Comparison of ENCODE assay signal across 1 cellular context in the genomic region with DNA sequence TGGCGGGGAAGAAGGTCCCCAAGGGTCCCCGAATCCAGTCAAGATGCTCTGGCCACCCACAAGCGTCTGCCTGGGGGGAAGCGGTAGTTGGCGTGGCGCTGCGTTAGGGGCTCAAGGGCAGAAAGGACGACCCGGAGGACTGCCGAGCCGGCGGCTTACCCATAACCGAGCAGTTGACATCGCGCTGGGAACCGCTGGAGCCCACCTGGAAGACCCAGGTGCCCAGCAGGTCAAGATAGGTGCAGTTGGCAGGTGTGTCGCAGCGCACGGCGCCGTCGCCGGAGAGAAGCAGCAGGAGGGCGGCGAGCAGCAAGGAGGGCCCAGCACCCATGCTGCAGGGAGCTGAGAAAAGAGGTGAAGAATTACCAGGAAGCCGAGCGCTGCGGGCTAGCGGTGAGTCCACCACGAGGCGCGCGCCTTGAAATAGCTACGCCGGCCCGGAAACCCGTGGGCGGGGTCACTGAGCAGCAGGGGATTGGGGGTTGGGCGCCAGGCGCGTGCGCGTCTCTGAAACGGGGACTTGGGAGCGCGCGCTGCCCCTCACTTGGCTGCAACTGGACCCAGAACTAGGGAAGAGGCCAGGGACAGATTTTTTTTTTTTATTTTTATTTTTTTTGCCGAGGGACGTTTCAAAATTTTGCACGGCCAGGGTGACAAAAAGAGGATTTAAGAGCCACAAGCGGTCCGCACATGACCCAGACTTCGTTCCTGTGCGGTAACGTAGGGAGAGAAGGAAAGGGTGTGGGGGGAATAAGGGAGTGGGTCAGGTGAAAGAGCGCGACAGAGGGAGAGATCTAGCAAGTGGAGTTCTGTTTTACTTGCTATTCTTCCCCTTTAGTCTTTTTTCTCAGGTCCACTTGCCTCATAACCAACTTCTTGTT.
TF ChIP-seq lines count a peak whose summit lies in the region.

CTSC (minus strand) TSS at position 395 of the 881 bp plus-strand sequence; CDS start at position 331, 64 bp downstream.

TF ChIP-seq in HEK293, 187 proteins besides CTCF, POLR2A, EP300 and RAD21 (continued from another document):
- TF ChIP-seq PBX3 (CRISPR knock-in tag; IDR thresholded peaks at IDR 0.05) (peak; percentile 82), ZFP69B (tag by site-specific recombination; IDR thresholded peaks at IDR 0.05) (peak; percentile 80), ZNF600 (tag by site-specific recombination; IDR thresholded peaks at IDR 0.05) (peak; percentile 75), ZNF664 (tag by site-specific recombination; IDR thresholded peaks at IDR 0.05) (no peak), ZNF530 (tag by site-specific recombination; IDR thresholded peaks at IDR 0.05; ENCODE audit: low read depth) (no peak), ZNF701 (tag by site-specific recombination; IDR thresholded peaks at IDR 0.05) (no peak), ZNF354C (tag by site-specific recombination; IDR thresholded peaks at IDR 0.05; ENCODE audit: borderline replicate concordance, low read depth) (no peak), KLF10 (tag by site-specific recombination; IDR thresholded peaks at IDR 0.05) (peak; percentile 64; the same call in 1 of the 2 replicates), ZSCAN16 (tag by site-specific recombination; IDR thresholded peaks at IDR 0.05) (no peak), ZNF274 (IDR thresholded peaks at IDR 0.05; ENCODE audit: low read length) (no peak), ZNF274 (tag by site-specific recombination; IDR thresholded peaks at IDR 0.05; ENCODE audit: borderline replicate concordance) (no peak), ZNF514 (tag by site-specific recombination; IDR thresholded peaks at IDR 0.05) (no peak), ZNF133 (tag by site-specific recombination; IDR thresholded peaks at IDR 0.05) (no peak)
- TF ChIP-seq, protein P1, sequence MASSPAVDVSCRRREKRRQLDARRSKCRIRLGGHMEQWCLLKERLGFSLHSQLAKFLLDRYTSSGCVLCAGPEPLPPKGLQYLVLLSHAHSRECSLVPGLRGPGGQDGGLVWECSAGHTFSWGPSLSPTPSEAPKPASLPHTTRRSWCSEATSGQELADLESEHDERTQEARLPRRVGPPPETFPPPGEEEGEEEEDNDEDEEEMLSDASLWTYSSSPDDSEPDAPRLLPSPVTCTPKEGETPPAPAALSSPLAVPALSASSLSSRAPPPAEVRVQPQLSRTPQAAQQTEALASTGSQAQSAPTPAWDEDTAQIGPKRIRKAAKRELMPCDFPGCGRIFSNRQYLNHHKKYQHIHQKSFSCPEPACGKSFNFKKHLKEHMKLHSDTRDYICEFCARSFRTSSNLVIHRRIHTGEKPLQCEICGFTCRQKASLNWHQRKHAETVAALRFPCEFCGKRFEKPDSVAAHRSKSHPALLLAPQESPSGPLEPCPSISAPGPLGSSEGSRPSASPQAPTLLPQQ (tag by site-specific recombination; IDR thresholded peaks at IDR 0.05), result peak; percentile 88
